Comparison of ENCODE assay signal across 8 cellular contexts in genomic region chr14:70821581-70821915, GRCh38. TPM values are rescaled to one million over a fixed set of nuclear protein-coding genes. Genes with fewer than 3 reads are reported as not detected.
DNase-seq lines count a peak whose midpoint lies in the region; ATAC-seq, FAIRE-seq and TF ChIP-seq lines count a peak whose summit lies in the region.

No MANE protein-coding gene starts in this region.

- POLR2A ChIA-PET in naive thymus-derived CD8-positive, alpha-beta T cell (lab: Charles Lee): interaction anchor here (1.6 to 2.3 kb wide), 3 partner anchors 12 to 85 kb away, joined by 4 to 8 read pairs (median 7); partner anchors contain the start of genes MAP3K9 and PCNX1

- in situ Hi-C loops in GM13976 (cut with MboI; ENCODE audit: low sequenced_read_pairs, unreplicated experiment): loop anchor here (5.0 kb wide), 1 partner anchor 141 kb away; no protein-coding TSS in a partner anchor

- intact Hi-C loops in dorsolateral prefrontal cortex (cut with DNase I): loop anchor here in 1 of 2 donors (5.0 kb wide), 1 partner anchor 86 kb away; the partner anchor contains the start of gene PCNX1

- H3K27ac ChIP-seq in dorsolateral prefrontal cortex: peak overlapping the region in 11 of 59 donors; percentile 2 to 61 (median 30)

- ATAC-seq in naive thymus-derived CD8-positive, alpha-beta T cell: no peak
- no peak for ATAC-seq in GM21737 (IDR thresholded peaks at IDR 0.05; ENCODE audit: unreplicated experiment)

- H3K36me3 Mint-ChIP-seq in naive thymus-derived CD8-positive, alpha-beta T cell: no peaks in the 10 kb centered on the region

- no peak for FAIRE-seq in urothelium cell line (lab: Jason Lieb, UNC)

- peaks cover 9 to 19% (median 16%) of the 10 kb centered on the region in 4 donors for H3K4me1 Mint-ChIP-seq in naive thymus-derived CD8-positive, alpha-beta T cell

- H3K4me3 ChIP-seq in AG09309 (ENCODE audit: control insufficient read depth, low read depth, low read length): peak overlapping the region; percentile 84
- H3K4me3 ChIP-seq in LNCaP clone FGC (ENCODE audit: low read depth, low read length): peak overlapping the region; percentile 55
- peak overlapping the region; percentile 45 to 86 (median 73) for H3K4me3 ChIP-seq in dorsolateral prefrontal cortex

- H3K9me3 Mint-ChIP-seq in naive thymus-derived CD8-positive, alpha-beta T cell: no peaks in the 10 kb centered on the region

- peak overlapping the region in 2 of 10 donors; percentile 33 to 62 for H3K27ac Mint-ChIP-seq in naive thymus-derived CD8-positive, alpha-beta T cell

- peaks cover 0 to 25% (median 0%) of the 10 kb centered on the region in 45 donors for H3K27me3 ChIP-seq in dorsolateral prefrontal cortex

- TF ChIP-seq CTCF in AG09309 (IDR thresholded peaks at IDR 0.05; ENCODE audit: control insufficient read depth, insufficient read depth, low read depth, low read length, missing control alignments) (no peak), LNCaP clone FGC (IDR thresholded peaks at IDR 0.05; ENCODE audit: control insufficient read depth, extremely low read depth, insufficient read depth) (no peak), dorsolateral prefrontal cortex (IDR thresholded peaks at IDR 0.05 in 54 of 56, conservative IDR thresholded peaks at IDR 0.05 in 2 of 56; ENCODE audit: low read depth in 1 of 56, partially characterized antibody in 56 of 56) (no peak), GM13976 (IDR thresholded peaks at IDR 0.05; ENCODE audit: borderline replicate concordance, control extremely low read depth, extremely low read depth, insufficient read depth, missing control alignments) (no peak)

- no peak for DNase-seq in AG09309 (ENCODE audit: low read depth)
- DNase-seq in LNCaP clone FGC (ENCODE audit: low read depth): no peak
- peak in 1 of 10 donors; percentile 11 for DNase-seq in dorsolateral prefrontal cortex
- no peak for DNase-seq in naive thymus-derived CD8-positive, alpha-beta T cell
- DNase-seq in NCI-H748 treated with DMSO at 0.1 percent for 48 hours (lab: John Stamatoyannopoulos, UW): no peak
- DNase-seq in GM13976 (ENCODE audit: low spot score): no peak
- DNase-seq in urothelium cell line (ENCODE audit: low spot score): no peak

- H3K27me3 Mint-ChIP-seq in naive thymus-derived CD8-positive, alpha-beta T cell: peaks cover 0 to 37% (median 9%) of the 10 kb centered on the region in 5 donors

- peak overlapping the region; percentile 71 to 90 (median 82) for H3K4me3 Mint-ChIP-seq in naive thymus-derived CD8-positive, alpha-beta T cell

RNA-seq across cellular contexts. Expression of gene MAP3K9, which starts 12.2 kb away (rescaled TPM):
- 10 to 100 TPM; 15.0 to 67.8 (median 45.0) TPM for total RNA-seq in dorsolateral prefrontal cortex
- total RNA-seq in naive thymus-derived CD8-positive, alpha-beta T cell: 1 to 10 TPM; 6.8 to 7.8 TPM
- 1 to 10 TPM in 2 of 3 donors, under 1 TPM in 1; 0.52 to 3.6 (median 1.6) TPM for polyA plus RNA-seq in naive thymus-derived CD8-positive, alpha-beta T cell
